Comparison of ENCODE assay signal across 9 cellular contexts in the genomic region with DNA sequence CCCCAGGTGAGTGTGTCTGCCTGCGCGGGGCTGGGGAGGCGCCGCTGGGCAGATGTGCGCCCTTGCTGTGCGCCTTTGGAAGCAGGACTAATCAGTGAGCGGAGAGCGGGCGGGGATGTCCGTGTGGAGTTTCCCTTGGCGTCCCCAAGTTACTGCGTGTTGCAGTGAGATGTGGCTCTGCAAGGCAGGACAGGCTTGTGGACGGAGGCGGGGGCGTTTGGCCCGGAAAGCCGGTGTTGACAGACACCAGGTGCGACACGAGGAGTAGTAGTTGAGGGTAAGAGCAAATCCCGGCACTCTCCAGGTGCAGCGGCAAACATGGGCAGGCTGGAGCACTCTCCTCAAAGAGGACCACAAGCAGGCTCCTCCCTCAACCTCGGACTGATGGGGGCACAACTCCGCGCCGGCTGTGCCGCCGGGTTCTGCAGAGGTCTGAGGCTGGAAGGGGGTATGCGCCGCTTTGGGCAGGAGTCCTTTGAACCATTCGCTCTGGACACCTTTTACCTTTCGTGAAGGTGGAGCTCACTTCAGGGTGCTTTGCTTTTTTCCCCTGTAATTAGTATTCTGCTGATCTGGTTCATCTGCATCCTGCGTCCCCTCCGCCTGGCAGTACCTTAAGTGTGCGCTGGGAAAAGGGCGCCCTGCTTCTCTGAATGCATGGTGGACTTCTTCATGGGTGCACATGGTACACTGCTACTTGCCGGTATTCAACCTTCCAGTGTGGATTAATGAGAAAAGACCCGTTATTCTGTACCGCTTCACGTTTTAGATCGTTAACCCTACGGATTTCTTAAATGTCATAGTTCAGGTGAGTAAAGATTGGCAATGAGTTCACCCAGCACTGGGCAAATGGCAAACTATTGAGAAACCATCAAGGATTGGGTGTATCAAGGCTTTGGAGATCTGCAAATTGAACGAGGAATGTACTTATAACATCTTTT. TPM values are rescaled to one million over a fixed set of nuclear protein-coding genes. Genes with fewer than 3 reads are reported as not detected.
DNase-seq lines count a peak whose midpoint lies in the region; ATAC-seq and TF ChIP-seq lines count a peak whose summit lies in the region.
"Had no signal": no experiment of that assay in that cellular context is flagged by ENCODE, and none has a peak within 500 bp of the region (broad histone marks: within the 10 kb centered on the region; RNA-seq: fewer than 3 reads in every experiment).

No MANE protein-coding gene starts in this region.

- no peaks in the 10 kb centered on the region for H3F3A ChIP-seq in PC-9 (ENCODE audit: insufficient read depth, low read depth)

- no peaks in the 10 kb centered on the region for H3K36me3 ChIP-seq in PC-9 (ENCODE audit: low read depth)
- H3K36me3 ChIP-seq in iPS-18a (ENCODE audit: control insufficient read depth, low read depth, low read length): no peaks in the 10 kb centered on the region

- H3K4me2 ChIP-seq in PC-9: peak overlapping the region; percentile 76

- no peaks in the 10 kb centered on the region for H3K27me3 ChIP-seq in PC-9 (ENCODE audit: insufficient read depth, low read depth)
- peaks cover 49% of the 10 kb centered on the region for H3K27me3 ChIP-seq in iPS-18a (ENCODE audit: control insufficient read depth, insufficient read depth, low read length)

- DNase-seq in LNCaP clone FGC (ENCODE audit: low read depth) (no peak), PC-9 (no peak)
- DNase-seq: NCI-H2029 had no signal

- peak overlapping the region; percentile 56 for H2AFZ ChIP-seq in PC-9

- H3K9ac ChIP-seq in iPS-18a (ENCODE audit: low read length): peak overlapping the region; percentile 45

- H3K9me3 ChIP-seq in PC-9 (ENCODE audit: insufficient read depth, low read depth): no peaks in the 10 kb centered on the region
- H3K9me3 ChIP-seq in iPS-18a (ENCODE audit: control insufficient read depth, low read depth, low read length): no peaks in the 10 kb centered on the region

- H3K9me2 ChIP-seq in PC-9 (ENCODE audit: insufficient read depth): no peaks in the 10 kb centered on the region; the same call in 1 of the 2 replicates

- POLR2A ChIA-PET in PC-9 (lab: Charles Lee; ENCODE audit: unreplicated experiment): no interaction called here

- H3K27ac ChIP-seq in PC-9: no peak overlapping the region
- H3K27ac ChIP-seq in iPS-18a (ENCODE audit: low read length): no peak overlapping the region
- H3K27ac ChIP-seq in skin epidermis: no peak overlapping the region

- TF ChIP-seq CTCF in LNCaP clone FGC (IDR thresholded peaks at IDR 0.05; ENCODE audit: control insufficient read depth, extremely low read depth, insufficient read depth) (no peak), PC-9 (conservative IDR thresholded peaks at IDR 0.05) (no peak)

- no peaks in the 10 kb centered on the region for H4K20me1 ChIP-seq in PC-9 (ENCODE audit: insufficient read depth)

- no peaks in the 10 kb centered on the region for H3K4me1 ChIP-seq in PC-9 (replicated peaks; ENCODE audit: insufficient read depth)
- H3K4me1 ChIP-seq in iPS-18a (ENCODE audit: control insufficient read depth, low read depth, low read length): peaks cover 22% of the 10 kb centered on the region

- H3K4me3 ChIP-seq in LNCaP clone FGC (ENCODE audit: low read depth, low read length): peak overlapping the region; percentile 55
- peak overlapping the region; percentile 53; the same call in 1 of the 2 replicates for H3K4me3 ChIP-seq in PC-9
- peak overlapping the region; percentile 73 for H3K4me3 ChIP-seq in iPS-18a (ENCODE audit: low read length)
- peak overlapping the region; percentile 6 to 34 (median 24) for H3K4me3 ChIP-seq in skin epidermis

- CTCF ChIA-PET in PC-9 (lab: Charles Lee): no interaction called here

- intact Hi-C loops in PC-9 (cut with micrococcal nuclease; ENCODE audit: unreplicated experiment): no loop called here

- BruUV-seq in PC-9 (replicated peaks; lab: Mats Ljungman, UMichigan): no TSS peak

- no peaks in the 10 kb centered on the region for H3K79me2 ChIP-seq in PC-9 (ENCODE audit: low read depth)

- ATAC-seq in HG02885 (IDR thresholded peaks at IDR 0.05; ENCODE audit: poor library complexity, unreplicated experiment) (no peak), GM21619 (IDR thresholded peaks at IDR 0.05; ENCODE audit: unreplicated experiment) (no peak), HG02981 (IDR thresholded peaks at IDR 0.05; ENCODE audit: unreplicated experiment) (no peak), HG02588 (IDR thresholded peaks at IDR 0.05; ENCODE audit: unreplicated experiment) (no peak)

RNA-seq across cellular contexts. Expression of gene CDH7, which starts 0.6 kb away (rescaled TPM):
- not detected in 2 replicates for total RNA-seq in PC-9 (2021)
